In the genomic region with DNA sequence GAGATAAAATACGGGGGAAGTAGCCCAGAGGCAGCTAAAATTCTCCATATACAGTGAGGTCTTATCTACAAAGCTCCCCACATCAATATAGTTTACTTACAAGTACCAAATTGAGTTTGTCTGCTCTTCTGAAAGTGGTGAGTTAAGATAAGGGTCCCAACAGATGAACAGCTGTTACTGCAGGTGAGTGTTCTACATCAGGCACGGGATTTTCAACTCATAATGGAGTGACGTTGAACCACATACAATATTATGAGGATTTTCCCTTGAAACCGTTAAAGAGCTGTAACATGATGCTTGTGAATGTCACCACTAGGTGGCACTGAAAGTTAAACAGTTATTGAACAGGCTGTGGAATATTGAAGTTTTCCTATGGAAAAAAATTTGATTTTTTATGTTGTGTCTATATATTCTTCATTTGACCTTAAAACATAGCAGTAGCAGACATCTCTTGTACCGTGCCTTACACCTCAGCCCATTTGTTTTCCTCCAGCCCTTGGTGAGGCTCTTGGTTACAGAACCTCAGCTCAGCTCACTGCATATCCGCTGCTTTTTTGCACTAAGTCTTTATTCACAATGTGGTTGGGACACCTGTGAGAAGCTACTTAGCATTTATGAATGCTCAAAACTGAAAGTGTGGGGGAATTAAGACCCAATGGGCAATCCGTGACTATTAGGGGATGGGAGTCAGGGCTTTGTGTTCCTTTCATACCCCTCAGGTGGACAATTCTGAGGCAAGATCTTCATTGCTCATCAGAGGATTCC, we compare ENCODE assay signal across 8 cellular contexts. TPM values are rescaled to one million over a fixed set of nuclear protein-coding genes. Genes with fewer than 3 reads are reported as not detected.
DNase-seq lines count a peak whose midpoint lies in the region; ATAC-seq and TF ChIP-seq lines count a peak whose summit lies in the region.

No MANE protein-coding gene starts in this region.

- DNase-seq in Caki2 (ENCODE audit: low read depth) (peak; percentile 44), LoVo (ENCODE audit: low spot score) (peak; percentile 62), T-cell (peak in 2 of 34 experiments; percentile 5 to 16), fibroblast of peridontal ligament (ENCODE audit: extremely low read depth) (peak; percentile 84), ovary (peak in 1 of 5 donors; percentile 28)

- TF ChIP-seq EP300 in ovary (IDR thresholded peaks at IDR 0.05), result no peak

- POLR2A ChIA-PET in T-cell (lab: Charles Lee), result interaction anchor here in 1 of 2 donors (0.5 kb wide), 1 partner anchor 603 kb away, joined by 5 read pairs; no protein-coding TSS in a partner anchor

- no peak overlapping the region for H3K4me3 ChIP-seq in ovary

- H3K27ac Mint-ChIP-seq in T-cell, result no peak overlapping the region

- H3K4me1 Mint-ChIP-seq in T-cell, result peaks cover 10 to 16% (median 13%) of the 10 kb centered on the region in 3 donors

- no peaks in the 10 kb centered on the region for H3K9me3 Mint-ChIP-seq in T-cell

- CTCF ChIA-PET in T-cell (lab: Charles Lee), result interaction anchor here (0.5 to 2.8 kb wide), 19 partner anchors 9 to 1011 kb away, joined by 3 to 27 read pairs (median 4); no protein-coding TSS in a partner anchor

- intact Hi-C loops in ovary (cut with DNase I), result loop anchor here in 1 of 4 donors (10.0 kb wide), 1 partner anchor 871 kb away; a partner anchor contains a TSS

- TF ChIP-seq POLR2A in ovary (IDR thresholded peaks at IDR 0.05), result no peak

- H3K9me3 ChIP-seq in ovary, result no peaks in the 10 kb centered on the region

- H3K4me3 Mint-ChIP-seq in T-cell, result no peak overlapping the region

- no peaks in the 10 kb centered on the region for H3K4me1 ChIP-seq in ovary (ENCODE audit: insufficient read depth)

- ATAC-seq in GM18867 (IDR thresholded peaks at IDR 0.05; ENCODE audit: unreplicated experiment) (peak; percentile 63), T-cell (replicated peaks in 1 of 4) (peak in 3 of 4 experiments; percentile 65 to 75 (median 71)), GM19324 (IDR thresholded peaks at IDR 0.05; ENCODE audit: low FRiP score, unreplicated experiment) (no peak), GM21423 (IDR thresholded peaks at IDR 0.05; ENCODE audit: unreplicated experiment) (no peak)

- no peaks in the 10 kb centered on the region for H3K36me3 Mint-ChIP-seq in T-cell

- H3K36me3 ChIP-seq in ovary, result no peaks in the 10 kb centered on the region

- H3K27ac ChIP-seq in ovary, result no peak overlapping the region

- in situ Hi-C loops in Caki2 (cut with HindIII; ENCODE audit: low pct_unique_long_range_greater_than_20kb, low sequenced_read_pairs), result no loop called here

- no peaks in the 10 kb centered on the region for H3K27me3 ChIP-seq in ovary

- peak; percentile 47 to 70 (median 55) for TF ChIP-seq CTCF in ovary (IDR thresholded peaks at IDR 0.05)

- peaks cover 18 to 29% of the 10 kb centered on the region in 2 donors for H3K27me3 Mint-ChIP-seq in T-cell

- 18 to 21% (median 20%) methylated on average over 7 of the region's 7 CpGs for WGBS in ovary, 3 donors

RNA-seq across cellular contexts. Expression of a gene that starts 23.2 kb away (rescaled TPM):
- 0.06 and 0.07 TPM in 2 replicates for total RNA-seq in Caki2 (2014; rRNA removed; shearing (Covaris generic); ENCODE audit: low replicate concordance)
- total RNA-seq in T-cell (under 1 TPM in 3 of 5 donors, not detected in 2; 0.10 to 0.22 (median 0.20) TPM), ovary (1 to 10 TPM in 1 of 7 donors, under 1 TPM in 6; 0.18 to 1.1 (median 0.46) TPM)
- 1 to 10 TPM in 1 of 2 donors, under 1 TPM in 1; 0.69 to 2.0 TPM for polyA plus RNA-seq in ovary

RNA-seq across cellular contexts. Expression of a gene that starts 50.3 kb away (rescaled TPM):
- total RNA-seq in Caki2 (2014; rRNA removed; shearing (Covaris generic); ENCODE audit: low replicate concordance), result not detected in 2 replicates
- total RNA-seq in T-cell (under 1 TPM in 1 of 5 donors, not detected in 4; 0.16 TPM), ovary (not detected)
- not detected for polyA plus RNA-seq in ovary

Comparison
In these comparisons a context has a peak if more than half of its experiments do, and no peak if none do; other contexts are left out.
1. ATAC-seq: peak in GM18867 (single experiment) and T-cell (3 of 4); none in GM19324 (single experiment) and GM21423 (single experiment).